Comparison of ENCODE assay signal across 10 cellular contexts in the genomic region with DNA sequence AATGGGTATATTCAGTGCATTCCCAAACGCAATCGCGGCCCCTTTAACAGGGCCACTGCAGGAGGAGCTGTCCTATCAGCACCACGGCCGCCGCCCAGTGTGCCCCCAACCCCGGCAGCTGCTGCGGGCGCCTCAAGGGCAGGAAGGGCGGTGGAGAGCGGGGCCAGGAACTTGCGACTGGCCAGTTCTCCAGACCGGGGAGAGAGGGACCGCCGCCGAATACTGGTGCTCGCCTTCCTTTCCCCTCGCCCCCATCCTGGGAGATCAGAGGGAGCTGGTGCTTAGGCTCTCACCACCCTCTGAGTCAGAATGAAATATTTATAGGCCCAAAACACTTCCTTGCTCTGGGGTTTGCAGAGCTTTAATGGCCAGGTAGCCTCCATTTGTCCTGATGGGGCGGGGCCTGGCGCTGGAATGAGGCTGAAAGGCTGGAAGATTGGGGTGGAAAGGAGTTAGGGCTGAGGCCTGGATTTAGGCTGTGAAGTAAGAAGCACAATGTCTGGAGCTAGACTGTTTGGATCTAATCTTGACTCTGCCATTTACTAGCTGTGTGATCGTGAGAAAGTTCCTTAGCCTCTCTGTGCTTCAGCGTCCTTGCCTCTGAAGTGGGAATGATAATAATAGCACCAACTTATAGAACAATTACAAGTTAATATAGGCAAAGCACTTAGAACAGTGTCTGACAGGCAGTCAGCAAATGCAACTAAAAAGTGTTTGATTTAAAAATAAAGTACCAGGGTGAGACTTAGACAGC.
DNase-seq lines count a peak whose midpoint lies in the region; ATAC-seq and TF ChIP-seq lines count a peak whose summit lies in the region.
"Had no signal": no experiment of that assay in that cellular context is flagged by ENCODE, and none has a peak within 500 bp of the region (broad histone marks: within the 10 kb centered on the region; RNA-seq: fewer than 3 reads in every experiment).

No MANE protein-coding gene starts in this region.

- TF ChIP-seq CTCF in IMR-90 (conservative IDR thresholded peaks at IDR 0.05; ENCODE audit: low read depth, low read length): no peak
- no peak for TF ChIP-seq CTCF in psoas muscle (IDR thresholded peaks at IDR 0.05)

- H3K79me1 ChIP-seq in IMR-90 (ENCODE audit: low read depth in 1 of 2, low read length in 2 of 2): peaks cover 48 to 75% of the 10 kb centered on the region in 2 experiments

- H2AK5ac ChIP-seq in IMR-90 (ENCODE audit: low read depth, low read length): no peak overlapping the region; the same call in 1 of the 2 replicates

- no TSS peak for BruUV-seq in IMR-90 (replicated peaks; lab: Mats Ljungman, UMichigan)

- H3K27me3 Mint-ChIP-seq in activated CD8-positive, alpha-beta T cell treated with anti-CD3 and anti-CD28 coated beads, Interleukin-2, amount 10 ng/mL, durations not matched to agents 7 days and 5 days (ENCODE audit: low read depth): peaks cover 11% of the 10 kb centered on the region

- H3K4me3 Mint-ChIP-seq in activated CD8-positive, alpha-beta T cell treated with anti-CD3 and anti-CD28 coated beads, Interleukin-2, amount 10 ng/mL, durations not matched to agents 7 days and 5 days: no peak overlapping the region

- no peak overlapping the region for H3K14ac ChIP-seq in IMR-90 (replicated peaks; ENCODE audit: low read depth, low read length)

- no peak overlapping the region for H2BK5ac ChIP-seq in IMR-90 (ENCODE audit: low read depth, low read length, poor library complexity, severe bottlenecking)

- no peak overlapping the region for H3K27ac Mint-ChIP-seq in activated CD8-positive, alpha-beta T cell treated with anti-CD3 and anti-CD28 coated beads, Interleukin-2, amount 10 ng/mL, durations not matched to agents 7 days and 5 days

- no peak overlapping the region for H4K8ac ChIP-seq in IMR-90 (ENCODE audit: low read depth in 2 of 2, low read length in 2 of 2)

- POLR2A ChIA-PET in IMR-90 (lab: Charles Lee; ENCODE audit: unreplicated experiment): interaction anchor here (0.8 kb wide), 1 partner anchor 10 kb away, joined by 3 read pairs; no protein-coding TSS in a partner anchor
- POLR2A ChIA-PET in activated CD8-positive, alpha-beta T cell treated with anti-CD3 and anti-CD28 coated beads, Interleukin-2, amount 10 ng/mL, durations not matched to agents 7 days and 5 days (lab: Charles Lee): no interaction called here

- H3K27ac ChIP-seq in IMR-90 (ENCODE audit: insufficient read depth, low read length): no peak overlapping the region
- H3K27ac ChIP-seq in iPS-18a (ENCODE audit: low read length): no peak overlapping the region
- H3K27ac ChIP-seq in psoas muscle: no peak overlapping the region
- H3K27ac ChIP-seq: colonic mucosa had no signal

- no peak overlapping the region for H3K4me2 ChIP-seq in IMR-90 (ENCODE audit: low read depth, low read length)

- intact Hi-C loops in IMR-90 (cut with micrococcal nuclease) (no loop called here), psoas muscle (cut with DNase I) (loop anchor here in 1 of 2 donors (5.0 kb wide), 1 partner anchor 52 kb away; no protein-coding TSS in a partner anchor)

- H3K9me3 Mint-ChIP-seq in activated CD8-positive, alpha-beta T cell treated with anti-CD3 and anti-CD28 coated beads, Interleukin-2, amount 10 ng/mL, durations not matched to agents 7 days and 5 days (ENCODE audit: insufficient read depth): no peaks in the 10 kb centered on the region

- TF ChIP-seq POLR2A in IMR-90 (IDR thresholded peaks at IDR 0.05; ENCODE audit: low read depth, low read length): no peak

- H2BK120ac ChIP-seq in IMR-90 (ENCODE audit: low read depth, low read length): no peak overlapping the region

- H3K23ac ChIP-seq in IMR-90 (ENCODE audit: low read depth, low read length): 0 out of 2 replicates have a peak overlapping the region, but pooled peaks have one; percentile 42

- H3K36me3 ChIP-seq in IMR-90 (ENCODE audit: control insufficient read depth, insufficient read depth, low read length) (peaks cover 1% of the 10 kb centered on the region; the same call in 1 of the 2 replicates), iPS-18a (ENCODE audit: control insufficient read depth, low read depth, low read length) (no peaks in the 10 kb centered on the region), psoas muscle (ENCODE audit: insufficient read depth in 1 of 2, low read depth in 1 of 2) (no peaks in the 10 kb centered on the region)
- H3K36me3 ChIP-seq: colonic mucosa had no signal

- ATAC-seq in IMR-90 (ENCODE audit: low read depth) (peak; percentile 96), psoas muscle (peak in 3 of 4 donors; percentile 62 to 74 (median 69)), GM19324 (IDR thresholded peaks at IDR 0.05; ENCODE audit: low FRiP score, unreplicated experiment) (no peak), GM21576 (IDR thresholded peaks at IDR 0.05; ENCODE audit: unreplicated experiment) (no peak), GM21529 (IDR thresholded peaks at IDR 0.05; ENCODE audit: unreplicated experiment) (no peak)
- ATAC-seq in activated CD8-positive, alpha-beta T cell treated with anti-CD3 and anti-CD28 coated beads, Interleukin-2, amount 10 ng/mL, durations not matched to agents 7 days and 5 days: no peak

- no peak overlapping the region for H3K9ac ChIP-seq in IMR-90 (ENCODE audit: low read depth, low read length)
- no peak overlapping the region for H3K9ac ChIP-seq in iPS-18a (ENCODE audit: low read length)

- dilution Hi-C loops in IMR-90 (cut with HindIII; ENCODE audit: low sequenced_read_pairs, unreplicated experiment): no loop called here

- no peak overlapping the region for H3K56ac ChIP-seq in IMR-90 (ENCODE audit: extremely low read depth, insufficient read depth, low read length)

- CTCF ChIA-PET in IMR-90 (lab: Yijun Ruan, JAX): interaction anchor here (0.8 kb wide), 1 partner anchor 9 kb away, joined by 5 read pairs; no protein-coding TSS in a partner anchor
- CTCF ChIA-PET in activated CD8-positive, alpha-beta T cell treated with anti-CD3 and anti-CD28 coated beads, Interleukin-2, amount 10 ng/mL, durations not matched to agents 7 days and 5 days (lab: Charles Lee): no interaction called here

- in situ Hi-C loops in IMR-90 (cut with MboI; ENCODE audit: low sequenced_read_pairs): no loop called here

- H2AFZ ChIP-seq in IMR-90 (replicated peaks; ENCODE audit: low read length, poor library complexity): no peak overlapping the region

- H2AK9ac ChIP-seq in IMR-90 (replicated peaks; ENCODE audit: low read depth, low read length, poor library complexity): no peak overlapping the region

- H3K18ac ChIP-seq in IMR-90 (ENCODE audit: low read depth, low read length): no peak overlapping the region

- H2BK20ac ChIP-seq in IMR-90 (ENCODE audit: low read depth, low read length): no peak overlapping the region

- no peaks in the 10 kb centered on the region for H3K36me3 Mint-ChIP-seq in activated CD8-positive, alpha-beta T cell treated with anti-CD3 and anti-CD28 coated beads, Interleukin-2, amount 10 ng/mL, durations not matched to agents 7 days and 5 days (ENCODE audit: low read depth)

- no peak for TF ChIP-seq RAD21 in IMR-90 (IDR thresholded peaks at IDR 0.05; ENCODE audit: low read length)

- H3K4me1 Mint-ChIP-seq in activated CD8-positive, alpha-beta T cell treated with anti-CD3 and anti-CD28 coated beads, Interleukin-2, amount 10 ng/mL, durations not matched to agents 7 days and 5 days (ENCODE audit: low read depth): no peaks in the 10 kb centered on the region

- H3K27me3 ChIP-seq in IMR-90 (ENCODE audit: control insufficient read depth, insufficient read depth, low read length) (no peaks in the 10 kb centered on the region), iPS-18a (ENCODE audit: control insufficient read depth, insufficient read depth, low read length) (no peaks in the 10 kb centered on the region), psoas muscle (ENCODE audit: insufficient read depth in 3 of 3, low read length in 2 of 3) (no peaks in the 10 kb centered on the region)
- H3K27me3 ChIP-seq: colonic mucosa had no signal

- no peaks in the 10 kb centered on the region for H3K9me3 ChIP-seq in IMR-90 (ENCODE audit: control insufficient read depth, insufficient read depth, low read length)
- H3K9me3 ChIP-seq in iPS-18a (ENCODE audit: control insufficient read depth, low read depth, low read length): no peaks in the 10 kb centered on the region
- no peaks in the 10 kb centered on the region for H3K9me3 ChIP-seq in psoas muscle
- H3K9me3 ChIP-seq: colonic mucosa had no signal

- H3K4me3 ChIP-seq in IMR-90 (ENCODE audit: insufficient read depth, low read depth, low read length): no peak overlapping the region
- peak overlapping the region; percentile 58 for H3K4me3 ChIP-seq in iPS-18a (ENCODE audit: low read length)
- no peak overlapping the region for H3K4me3 ChIP-seq in psoas muscle
- H3K4me3 ChIP-seq: colonic mucosa had no signal

- H3K9me1 ChIP-seq in IMR-90 (ENCODE audit: insufficient read depth, low read length): peaks cover 16% of the 10 kb centered on the region

- H4K20me1 ChIP-seq in IMR-90 (ENCODE audit: insufficient read depth, low read length): peaks cover 66% of the 10 kb centered on the region

- 8% methylated on average over 6 of the region's 22 CpGs; no CpG with 5 or more reads in 1 of the 2 experiments for WGBS in IMR-90 (ENCODE audit: extremely low coverage in 2 of 2, insufficient read length in 1 of 2), 2 experiments
- 16 to 22% (median 17%) methylated on average over 22 of the region's 22 CpGs for WGBS in psoas muscle, 3 donors

- no peak overlapping the region for H2BK15ac ChIP-seq in IMR-90 (ENCODE audit: low read depth, low read length)

- H4K5ac ChIP-seq in IMR-90 (ENCODE audit: low read depth, low read length): no peak overlapping the region

- peak; percentile 33 for DNase-seq in IMR-90
- DNase-seq in activated CD8-positive, alpha-beta T cell treated with anti-CD3 and anti-CD28 coated beads, Interleukin-2, amount 10 ng/mL, durations not matched to agents 7 days and 5 days: peak; percentile 27
- peak in 1 of 2 donors; percentile 66 for DNase-seq in psoas muscle
- DNase-seq in stimulated activated CD4-positive, alpha-beta T cell treated with anti-CD3 and anti-CD28 coated beads, Interleukin-1b, Interleukin-23, amount 100 ng/mL, for 48 hours: no peak
- DNase-seq: colonic mucosa; stimulated activated CD4-positive, alpha-beta T cell treated with anti-CD3 and anti-CD28 coated beads, Interleukin-2, amount 100 ng/mL, for 24 hours had no signal

- H3K4ac ChIP-seq in IMR-90 (ENCODE audit: low read depth, low read length): no peak overlapping the region

- no peaks in the 10 kb centered on the region for H3K4me1 ChIP-seq in IMR-90 (ENCODE audit: control insufficient read depth, insufficient read depth, low read length)
- peaks cover 9% of the 10 kb centered on the region for H3K4me1 ChIP-seq in iPS-18a (ENCODE audit: control insufficient read depth, low read depth, low read length)
- peaks cover 14% of the 10 kb centered on the region for H3K4me1 ChIP-seq in psoas muscle
- H3K4me1 ChIP-seq: colonic mucosa had no signal

- H4K91ac ChIP-seq in IMR-90 (ENCODE audit: insufficient read depth, low read depth, low read length): no peak overlapping the region

TF ChIP-seq in IMR-90, 13 proteins besides CTCF, POLR2A, EP300 and RAD21:
- TF ChIP-seq MAZ (IDR thresholded peaks at IDR 0.05; ENCODE audit: borderline replicate concordance, low read depth, low read length) (no peak; the same call in 1 of the 2 replicates), SMC3 (IDR thresholded peaks at IDR 0.05; ENCODE audit: low read depth, low read length) (peak; percentile 17; the same call in 1 of the 2 replicates)

Comparison
In these comparisons a context has a peak if more than half of its experiments do, and no peak if none do; other contexts are left out.
1. ATAC-seq: peak in IMR-90 (single experiment) and psoas muscle (3 of 4); none in activated CD8-positive, alpha-beta T cell treated with anti-CD3 and anti-CD28 coated beads, Interleukin-2, amount 10 ng/mL, durations not matched to agents 7 days and 5 days (single experiment), GM19324 (single experiment), GM21576 (single experiment) and GM21529 (single experiment).